In genomic region chr6:136547336-136547735, GRCh38 we compare ENCODE assay signal across 10 cellular contexts. TPM values are rescaled to one million over a fixed set of nuclear protein-coding genes. Genes with fewer than 3 reads are reported as not detected.
A peak's percentile ranks its signal among the peaks of the same experiment; 100 is the strongest.
DNase-seq lines count a peak whose midpoint lies in the region; ATAC-seq, FAIRE-seq and TF ChIP-seq lines count a peak whose summit lies in the region.
"Had no signal": no experiment of that assay in that cellular context is flagged by ENCODE, and none has a peak within 500 bp of the region (broad histone marks: within the 10 kb centered on the region; RNA-seq: fewer than 3 reads in every experiment).

No MANE protein-coding gene starts in this region.

- FAIRE-seq in HTR-8/SVneo (lab: Jason Lieb, UNC), result no peak
- FAIRE-seq: endometrium had no signal

- TF ChIP-seq CTCF in CD14-positive monocyte (IDR thresholded peaks at IDR 0.05), result peak; percentile 30

- ATAC-seq in left colon (no peak), GM19023 (IDR thresholded peaks at IDR 0.05; ENCODE audit: unreplicated experiment) (no peak)

- peaks cover 0 to 8% (median 0%) of the 10 kb centered on the region in 7 donors for H3K9me3 Mint-ChIP-seq in CD14-positive monocyte
- H3K9me3 Mint-ChIP-seq: stimulated activated naive CD8-positive, alpha-beta T cell treated with anti-CD3 and anti-CD28 coated beads, Interleukin-15, Interleukin-2, amounts not matched to agents 100 ng/mL and 50 ng/mL, for 24 hours had no signal

- peaks cover 13% of the 10 kb centered on the region for H3K4me1 Mint-ChIP-seq in CD14-positive monocyte

- H3K4me3 Mint-ChIP-seq in CD14-positive monocyte, result no peak overlapping the region
- H3K4me3 Mint-ChIP-seq: stimulated activated naive CD8-positive, alpha-beta T cell treated with anti-CD3 and anti-CD28 coated beads, Interleukin-15, Interleukin-2, amounts not matched to agents 100 ng/mL and 50 ng/mL, for 24 hours had no signal

- H3K36me3 Mint-ChIP-seq in CD14-positive monocyte, result peaks cover 0 to 10% of the 10 kb centered on the region in 2 donors

- intact Hi-C loops in CD14-positive monocyte (cut with micrococcal nuclease), result no loop called here
- intact Hi-C loops in left colon (cut with DNase I, micrococcal nuclease), result no loop called here

- H3K27me3 Mint-ChIP-seq in CD14-positive monocyte (ENCODE audit: low read depth in 3 of 3), result peaks cover 36 to 39% (median 36%) of the 10 kb centered on the region in 3 donors

- DNase-seq in CD14-positive monocyte (ENCODE audit: low spot score) (no peak), HTR-8/SVneo (ENCODE audit: insufficient read length, low spot score) (peak; percentile 33), SK-N-DZ (ENCODE audit: low spot score) (peak; percentile 52), globus pallidus (ENCODE audit: low spot score) (peak; percentile 83), left colon (no peak)
- no peak for DNase-seq in stimulated activated CD4-positive, alpha-beta T cell treated with anti-CD3 and anti-CD28 coated beads, Interleukin-2, amount 100 ng/mL, for 24 hours
- no peak for DNase-seq in activated CD4-positive, alpha-beta T cell treated with anti-CD3 and anti-CD28 coated beads for 48 hours

- no peak overlapping the region for H3K27ac Mint-ChIP-seq in CD14-positive monocyte
- H3K27ac Mint-ChIP-seq: stimulated activated naive CD8-positive, alpha-beta T cell treated with anti-CD3 and anti-CD28 coated beads, Interleukin-15, Interleukin-2, amounts not matched to agents 100 ng/mL and 50 ng/mL, for 24 hours had no signal

RNA-seq across cellular contexts. Expression of gene MAP7, which starts 2.9 kb away (rescaled TPM):
- polyA plus RNA-seq in CD14-positive monocyte, result 1 to 10 TPM; 1.2 to 1.6 TPM
- polyA plus RNA-seq in SK-N-DZ (2014; cell fraction: cytosol; rRNA removed), result 2.5 TPM in 2 replicates
- 2.5 and 3.0 TPM in 2 replicates for polyA plus RNA-seq in SK-N-DZ (2014; cell fraction: nucleus; rRNA removed)
- 10 to 100 TPM; 72.6 to 82.7 TPM for total RNA-seq in left colon

Comparison
In these comparisons a context has a peak if more than half of its experiments do, and no peak if none do; other contexts are left out.
1. DNase-seq: peak in HTR-8/SVneo (single experiment), SK-N-DZ (single experiment) and globus pallidus (single experiment); none in CD14-positive monocyte (single experiment), left colon (0 of 2), stimulated activated CD4-positive, alpha-beta T cell treated with anti-CD3 and anti-CD28 coated beads, Interleukin-2, amount 100 ng/mL, for 24 hours (0 of 2) and activated CD4-positive, alpha-beta T cell treated with anti-CD3 and anti-CD28 coated beads for 48 hours (single experiment).